Comparison of ENCODE assay signal across 19 cellular contexts in genomic region chr16:86403056-86403455, GRCh38.
DNase-seq lines count a peak whose midpoint lies in the region; ATAC-seq and TF ChIP-seq lines count a peak whose summit lies in the region.
"Had no signal": no experiment of that assay in that cellular context is flagged by ENCODE, and none has a peak within 500 bp of the region (broad histone marks: within the 10 kb centered on the region; RNA-seq: fewer than 3 reads in every experiment).

No MANE protein-coding gene starts in this region.

- H3K4me3 ChIP-seq in IMR-90 (ENCODE audit: insufficient read depth, low read depth, low read length) (no peak overlapping the region), mesenchymal stem cell (ENCODE audit: insufficient read depth in 1 of 2, low read depth in 1 of 2, low read length in 2 of 2) (no peak overlapping the region)
- H3K4me3 ChIP-seq: A549; BLaER1 treated with 17β-estradiol and CSF1 and Interleukin-3, amounts not matched to agents 10 nM and 100 nM; GM23248 had no signal

- H2BK20ac ChIP-seq in IMR-90 (ENCODE audit: low read depth, low read length): peak overlapping the region; percentile 89; the same call in 1 of the 2 replicates

- 98% methylated on average over 4 of the region's 8 CpGs; no CpG with 5 or more reads in 1 of the 2 experiments for WGBS in IMR-90 (ENCODE audit: extremely low coverage in 2 of 2, insufficient read length in 1 of 2), 2 experiments
- WGBS in mesenchymal stem cell: 98% methylated on average over 8 of the region's 8 CpGs

- peak overlapping the region; percentile 71 for H4K91ac ChIP-seq in IMR-90 (ENCODE audit: insufficient read depth, low read depth, low read length)
- peak overlapping the region; percentile 18 for H4K91ac ChIP-seq in mesenchymal stem cell (ENCODE audit: low read length)

- H2AK5ac ChIP-seq in IMR-90 (ENCODE audit: low read depth, low read length) (peak overlapping the region; percentile 68), mesenchymal stem cell (ENCODE audit: low read length, severe bottlenecking) (no peak overlapping the region)

- in situ Hi-C loops in IMR-90 (cut with MboI; ENCODE audit: low sequenced_read_pairs): no loop called here

- peak overlapping the region in 1 of 2 experiments; percentile 38 for H2BK12ac ChIP-seq in mesenchymal stem cell (ENCODE audit: low read length in 2 of 2)

- no peaks in the 10 kb centered on the region for H3K27me3 ChIP-seq in IMR-90 (ENCODE audit: control insufficient read depth, insufficient read depth, low read length)
- peaks cover 0 to 73% of the 10 kb centered on the region in 2 experiments for H3K27me3 ChIP-seq in mesenchymal stem cell (ENCODE audit: control insufficient read depth in 1 of 2, insufficient read depth in 1 of 2, low read length in 2 of 2)
- H3K27me3 ChIP-seq: BE2C; BLaER1 treated with 17β-estradiol and CSF1 and Interleukin-3, amounts not matched to agents 10 nM and 100 nM had no signal

- H3K14ac ChIP-seq in IMR-90 (replicated peaks; ENCODE audit: low read depth, low read length) (peak overlapping the region; percentile 86), mesenchymal stem cell (ENCODE audit: low read length in 2 of 2) (no peak overlapping the region)

- ATAC-seq in IMR-90 (ENCODE audit: low read depth) (no peak), HG02642 (IDR thresholded peaks at IDR 0.05; ENCODE audit: poor library complexity, unreplicated experiment) (no peak)
- no peak for ATAC-seq in stimulated activated effector memory CD8-positive, alpha-beta T cell treated with anti-CD3 and anti-CD28 coated beads, Interleukin-12 subunit alpha, Interleukin-12 subunit beta, amount 100 ng/mL, for 72 hours
- ATAC-seq: A549 had no signal

- no peak for TF ChIP-seq CTCF in IMR-90 (conservative IDR thresholded peaks at IDR 0.05; ENCODE audit: low read depth, low read length)

- H3K4me1 Mint-ChIP-seq in stimulated activated effector memory CD8-positive, alpha-beta T cell treated with anti-CD3 and anti-CD28 coated beads, Interleukin-12 subunit alpha, Interleukin-12 subunit beta, amount 100 ng/mL, for 72 hours: no peaks in the 10 kb centered on the region
- H3K4me1 Mint-ChIP-seq: CD14-positive monocyte; CD8-positive, alpha-beta memory T cell had no signal

- H2BK120ac ChIP-seq in IMR-90 (ENCODE audit: low read depth, low read length) (peak overlapping the region; percentile 86; the same call in 1 of the 2 replicates), mesenchymal stem cell (ENCODE audit: low read depth, low read length) (peak overlapping the region; percentile 78)

- POLR2A ChIA-PET in IMR-90 (lab: Charles Lee; ENCODE audit: unreplicated experiment): interaction anchor here (0.6 kb wide), 1 partner anchor 64 kb away, joined by 12 read pairs; no protein-coding TSS in a partner anchor

- no peak overlapping the region for H2AFZ ChIP-seq in IMR-90 (replicated peaks; ENCODE audit: low read length, poor library complexity)
- H2AFZ ChIP-seq in mesenchymal stem cell (ENCODE audit: low read depth, low read length): no peak overlapping the region
- H2AFZ ChIP-seq: GM23248 had no signal

- H3K9me3 ChIP-seq in IMR-90 (ENCODE audit: control insufficient read depth, insufficient read depth, low read length) (no peaks in the 10 kb centered on the region), mesenchymal stem cell (ENCODE audit: control insufficient read depth, low read length) (no peaks in the 10 kb centered on the region)
- H3K9me3 ChIP-seq: A549; BE2C; BLaER1 treated with 17β-estradiol and CSF1 and Interleukin-3, amounts not matched to agents 10 nM and 100 nM had no signal

- intact Hi-C loops in IMR-90 (cut with micrococcal nuclease): no loop called here

- no peak overlapping the region for H3K4me2 ChIP-seq in IMR-90 (ENCODE audit: low read depth, low read length)
- no peak overlapping the region for H3K4me2 ChIP-seq in mesenchymal stem cell (ENCODE audit: low read length, poor library complexity, severe bottlenecking)
- H3K4me2 ChIP-seq: A549; BLaER1 treated with 17β-estradiol and CSF1 and Interleukin-3, amounts not matched to agents 10 nM and 100 nM had no signal

- no peak for TF ChIP-seq POLR2A in IMR-90 (IDR thresholded peaks at IDR 0.05; ENCODE audit: low read depth, low read length)

- dilution Hi-C loops in IMR-90 (cut with HindIII; ENCODE audit: low sequenced_read_pairs, unreplicated experiment): no loop called here

- BruUV-seq in IMR-90 (replicated peaks; lab: Mats Ljungman, UMichigan): no TSS peak

- peak overlapping the region; percentile 63; the same call in 1 of the 2 replicates for H3K18ac ChIP-seq in IMR-90 (ENCODE audit: low read depth, low read length)
- H3K18ac ChIP-seq in mesenchymal stem cell (ENCODE audit: low read depth in 1 of 2, low read length in 2 of 2): peak overlapping the region in 1 of 2 experiments; percentile 38

- H3K4me1 ChIP-seq in IMR-90 (ENCODE audit: control insufficient read depth, insufficient read depth, low read length): peaks cover 28% of the 10 kb centered on the region
- no peaks in the 10 kb centered on the region for H3K4me1 ChIP-seq in mesenchymal stem cell (ENCODE audit: control insufficient read depth, insufficient read depth, low read depth, low read length)
- H3K4me1 ChIP-seq: A549; BLaER1 treated with 17β-estradiol and CSF1 and Interleukin-3, amounts not matched to agents 10 nM and 100 nM had no signal

- H4K5ac ChIP-seq in IMR-90 (ENCODE audit: low read depth, low read length): no peak overlapping the region

- H3K27ac ChIP-seq in IMR-90 (ENCODE audit: insufficient read depth, low read length) (no peak overlapping the region), mesenchymal stem cell (ENCODE audit: low read length, poor library complexity, severe bottlenecking) (no peak overlapping the region)
- H3K27ac ChIP-seq: A549; BLaER1 treated with 17β-estradiol and CSF1 and Interleukin-3, amounts not matched to agents 10 nM and 100 nM; GM23248 had no signal

- H3K9me1 ChIP-seq in IMR-90 (ENCODE audit: insufficient read depth, low read length): peaks cover 31% of the 10 kb centered on the region

- no peak overlapping the region for H3K23ac ChIP-seq in IMR-90 (ENCODE audit: low read depth, low read length)
- no peak overlapping the region for H3K23ac ChIP-seq in mesenchymal stem cell (ENCODE audit: low read length in 2 of 2)

- H4K20me1 ChIP-seq in IMR-90 (ENCODE audit: insufficient read depth, low read length): no peaks in the 10 kb centered on the region
- H4K20me1 ChIP-seq: BLaER1 treated with 17β-estradiol and CSF1 and Interleukin-3, amounts not matched to agents 10 nM and 100 nM had no signal

- H2BK15ac ChIP-seq in IMR-90 (ENCODE audit: low read depth, low read length) (peak overlapping the region; percentile 81; the same call in 2 of the 3 replicates), mesenchymal stem cell (ENCODE audit: low read depth, poor library complexity, severe bottlenecking) (no peak overlapping the region)

- H3K36me3 Mint-ChIP-seq in stimulated activated effector memory CD8-positive, alpha-beta T cell treated with anti-CD3 and anti-CD28 coated beads, Interleukin-12 subunit alpha, Interleukin-12 subunit beta, amount 100 ng/mL, for 72 hours: no peaks in the 10 kb centered on the region
- H3K36me3 Mint-ChIP-seq: CD14-positive monocyte; CD8-positive, alpha-beta memory T cell had no signal

- H3K4ac ChIP-seq in IMR-90 (ENCODE audit: low read depth, low read length) (peak overlapping the region; percentile 78), mesenchymal stem cell (ENCODE audit: low read depth in 1 of 2, low read length in 2 of 2) (no peak overlapping the region)

- H3K27ac Mint-ChIP-seq in stimulated activated effector memory CD8-positive, alpha-beta T cell treated with anti-CD3 and anti-CD28 coated beads, Interleukin-12 subunit alpha, Interleukin-12 subunit beta, amount 100 ng/mL, for 72 hours: no peak overlapping the region
- H3K27ac Mint-ChIP-seq: CD4-positive, alpha-beta T cell had no signal

- CTCF ChIA-PET in IMR-90 (lab: Yijun Ruan, JAX): interaction anchor here (0.6 kb wide), 1 partner anchor 1804 kb away, joined by 3 read pairs; no protein-coding TSS in a partner anchor

- H3K9me3 Mint-ChIP-seq in stimulated activated effector memory CD8-positive, alpha-beta T cell treated with anti-CD3 and anti-CD28 coated beads, Interleukin-12 subunit alpha, Interleukin-12 subunit beta, amount 100 ng/mL, for 72 hours: no peaks in the 10 kb centered on the region
- H3K9me3 Mint-ChIP-seq: CD14-positive monocyte; CD8-positive, alpha-beta memory T cell had no signal

- H2AK9ac ChIP-seq in IMR-90 (replicated peaks; ENCODE audit: low read depth, low read length, poor library complexity): no peak overlapping the region

- H3K4me3 Mint-ChIP-seq in stimulated activated effector memory CD8-positive, alpha-beta T cell treated with anti-CD3 and anti-CD28 coated beads, Interleukin-12 subunit alpha, Interleukin-12 subunit beta, amount 100 ng/mL, for 72 hours: no peak overlapping the region
- H3K4me3 Mint-ChIP-seq: CD14-positive monocyte; CD4-positive, alpha-beta T cell; CD8-positive, alpha-beta memory T cell had no signal

- H2BK5ac ChIP-seq in IMR-90 (ENCODE audit: low read depth, low read length, poor library complexity, severe bottlenecking) (no peak overlapping the region), mesenchymal stem cell (ENCODE audit: low read depth, low read length, poor library complexity, severe bottlenecking) (no peak overlapping the region)

- H4K8ac ChIP-seq in IMR-90 (ENCODE audit: low read depth in 2 of 2, low read length in 2 of 2) (0 out of 4 replicates have a peak overlapping the region, but pooled peaks of 1 of the 2 experiments have one; percentile 59), mesenchymal stem cell (ENCODE audit: low read length) (peak overlapping the region; percentile 27)

- no peak for TF ChIP-seq RAD21 in IMR-90 (IDR thresholded peaks at IDR 0.05; ENCODE audit: low read length)

- DNase-seq in NCI-H82 (lab: John Stamatoyannopoulos, UW) (peak; percentile 17), NCI-H82 treated with DMSO at 0.1 percent for 48 hours (lab: John Stamatoyannopoulos, UW; ENCODE audit: unreplicated experiment) (no peak), IMR-90 (no peak), SHP77 treated with DMSO at 0.1 percent for 48 hours (lab: John Stamatoyannopoulos, UW) (peak; percentile 64), mesenchymal stem cell (no peak)
- DNase-seq in stimulated activated effector memory CD8-positive, alpha-beta T cell treated with anti-CD3 and anti-CD28 coated beads, Interleukin-12 subunit alpha, Interleukin-12 subunit beta, amount 100 ng/mL, for 72 hours (ENCODE audit: low spot score in 2 of 2): no peak
- DNase-seq: ACHN; AML-193; BE2C; CD4-positive, alpha-beta T cell; CD8-positive, alpha-beta memory T cell; DMS 273 treated with DMSO at 0.1 percent for 48 hours; DND-41; H7 had no signal

- H3K9ac ChIP-seq in IMR-90 (ENCODE audit: low read depth, low read length) (no peak overlapping the region), mesenchymal stem cell (ENCODE audit: low read length) (no peak overlapping the region)
- H3K9ac ChIP-seq: BLaER1 treated with 17β-estradiol and CSF1 and Interleukin-3, amounts not matched to agents 10 nM and 100 nM; GM23248 had no signal

- no peaks in the 10 kb centered on the region for H3K36me3 ChIP-seq in IMR-90 (ENCODE audit: control insufficient read depth, insufficient read depth, low read length)
- H3K36me3 ChIP-seq in mesenchymal stem cell (ENCODE audit: control insufficient read depth in 1 of 2, insufficient read depth in 2 of 2, low read depth in 1 of 2, low read length in 2 of 2): no peaks in the 10 kb centered on the region
- H3K36me3 ChIP-seq: BE2C; BLaER1 treated with 17β-estradiol and CSF1 and Interleukin-3, amounts not matched to agents 10 nM and 100 nM had no signal

- peaks cover 0 to 29% of the 10 kb centered on the region in 2 experiments; a peak in 2 of 4 replicates for H3K79me1 ChIP-seq in IMR-90 (ENCODE audit: low read depth in 1 of 2, low read length in 2 of 2)
- no peaks in the 10 kb centered on the region for H3K79me1 ChIP-seq in mesenchymal stem cell (replicated peaks; ENCODE audit: low read length, poor library complexity, severe bottlenecking)

- H3K56ac ChIP-seq in IMR-90 (ENCODE audit: extremely low read depth, insufficient read depth, low read length): no peak overlapping the region

Comparison
In these comparisons a context has a peak if more than half of its experiments do, and no peak if none do; other contexts are left out.
1. DNase-seq: peak in NCI-H82 (single experiment) and SHP77 treated with DMSO at 0.1 percent for 48 hours (single experiment); none in NCI-H82 treated with DMSO at 0.1 percent for 48 hours (single experiment), IMR-90 (single experiment), mesenchymal stem cell (single experiment) and stimulated activated effector memory CD8-positive, alpha-beta T cell treated with anti-CD3 and anti-CD28 coated beads, Interleukin-12 subunit alpha, Interleukin-12 subunit beta, amount 100 ng/mL, for 72 hours (0 of 2).